Comparison of ENCODE assay signal across 6 cellular contexts in genomic region chr7:93426297-93426696, GRCh38.
"Had no signal": no experiment of that assay in that cellular context is flagged by ENCODE, and none has a peak within 500 bp of the region (broad histone marks: within the 10 kb centered on the region; RNA-seq: fewer than 3 reads in every experiment).

No MANE protein-coding gene starts in this region.

- ATAC-seq: GM23338, K562 had no signal

- H2AFZ ChIP-seq: GM23338 had no signal

- DNase-seq: H9, HCEC 1CT, IMR-90, KG1 had no signal

- H3K4me2 ChIP-seq: GM23338 had no signal

- H3K4me3 ChIP-seq: GM23338, K562 had no signal
